Comparison of ENCODE assay signal across 1 cellular context in the genomic region with DNA sequence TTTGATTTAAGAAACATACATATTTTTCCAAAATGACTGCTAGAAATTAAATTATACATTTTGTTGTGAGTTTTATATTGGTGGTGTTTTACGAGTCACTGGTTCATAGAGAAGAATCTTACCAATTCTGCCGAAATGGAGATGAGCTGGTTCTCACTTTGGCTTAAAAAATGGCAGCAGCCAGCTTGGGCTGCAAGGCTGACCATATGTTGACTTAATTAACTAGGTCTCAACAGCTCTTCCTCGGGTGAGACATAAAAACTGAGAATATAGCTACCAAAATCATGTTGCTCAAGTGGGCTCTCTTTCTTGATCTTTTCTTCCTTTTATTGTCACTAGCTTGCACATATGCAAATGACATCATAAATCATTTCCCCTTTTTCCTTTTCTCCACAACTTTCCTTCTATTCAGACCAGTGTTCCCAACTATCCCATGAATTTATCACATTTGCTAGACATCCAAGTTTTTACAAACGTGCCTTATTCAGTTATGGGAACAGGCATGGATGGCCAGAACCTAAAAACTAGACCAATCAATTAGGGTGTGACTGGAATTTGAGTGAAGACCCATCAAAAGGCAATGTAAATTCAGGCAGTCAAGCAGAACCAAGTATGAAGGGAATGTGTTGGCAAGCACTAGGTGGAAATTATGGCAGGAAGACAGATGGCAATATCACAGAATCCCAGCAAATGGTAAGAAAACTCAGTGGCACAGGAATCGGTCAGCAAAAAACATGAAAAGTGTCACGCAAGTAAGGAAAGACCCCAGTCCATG.
TF ChIP-seq lines count a peak whose summit lies in the region.

No MANE protein-coding gene starts in this region.

TF ChIP-seq in K562, 482 proteins besides CTCF, POLR2A, EP300 and RAD21:
- peak; percentile 47; the same call in 1 of the 2 replicates for TF ChIP-seq PKNOX1 (IDR thresholded peaks at IDR 0.05)
- peak; percentile 26 for TF ChIP-seq MEIS2 (IDR thresholded peaks at IDR 0.05; ENCODE audit: partially characterized antibody)
- TF ChIP-seq TFAP4 (CRISPR knock-in tag; IDR thresholded peaks at IDR 0.05; ENCODE audit: borderline replicate concordance): no peak
- TF ChIP-seq, protein P1, sequence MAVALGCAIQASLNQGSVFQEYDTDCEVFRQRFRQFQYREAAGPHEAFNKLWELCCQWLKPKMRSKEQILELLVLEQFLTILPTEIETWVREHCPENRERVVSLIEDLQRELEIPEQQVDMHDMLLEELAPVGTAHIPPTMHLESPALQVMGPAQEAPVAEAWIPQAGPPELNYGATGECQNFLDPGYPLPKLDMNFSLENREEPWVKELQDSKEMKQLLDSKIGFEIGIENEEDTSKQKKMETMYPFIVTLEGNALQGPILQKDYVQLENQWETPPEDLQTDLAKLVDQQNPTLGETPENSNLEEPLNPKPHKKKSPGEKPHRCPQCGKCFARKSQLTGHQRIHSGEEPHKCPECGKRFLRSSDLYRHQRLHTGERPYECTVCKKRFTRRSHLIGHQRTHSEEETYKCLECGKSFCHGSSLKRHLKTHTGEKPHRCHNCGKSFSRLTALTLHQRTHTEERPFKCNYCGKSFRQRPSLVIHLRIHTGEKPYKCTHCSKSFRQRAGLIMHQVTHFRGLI (CRISPR knock-in tag; IDR thresholded peaks at IDR 0.05): no peak
- TF ChIP-seq ESRRB (CRISPR knock-in tag; IDR thresholded peaks at IDR 0.05; ENCODE audit: borderline replicate concordance): no peak
